Comparison of ENCODE assay signal across 8 cellular contexts in the genomic region with DNA sequence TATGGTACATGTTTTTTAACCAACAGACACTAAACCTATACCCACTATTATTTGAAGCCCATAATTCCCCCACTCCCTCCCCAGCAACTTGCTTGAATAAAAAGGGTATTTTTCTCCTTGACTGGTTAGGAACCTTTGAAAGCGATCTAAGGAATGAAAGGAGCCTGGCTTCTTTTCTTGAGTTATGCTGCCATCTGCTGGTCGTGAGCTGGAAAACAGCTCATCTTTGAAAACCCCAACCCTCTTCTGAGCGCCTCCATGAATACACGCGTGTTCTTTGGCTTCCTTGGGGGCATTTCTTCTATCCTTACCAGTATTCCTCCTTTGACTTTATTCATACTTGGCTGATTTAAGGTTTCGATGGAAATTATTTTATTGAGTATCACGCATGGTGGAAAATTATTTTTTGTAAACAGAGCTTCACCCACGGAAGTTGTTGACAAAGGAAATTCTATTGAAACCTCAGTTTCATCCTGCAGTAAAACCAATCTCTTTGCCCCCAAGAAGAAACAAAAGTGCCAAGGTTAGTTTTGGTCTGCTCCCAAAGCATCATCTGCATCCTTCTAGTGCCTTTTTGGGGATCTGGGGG.
DNase-seq lines count a peak whose midpoint lies in the region; ATAC-seq, FAIRE-seq and TF ChIP-seq lines count a peak whose summit lies in the region.

No MANE protein-coding gene starts in this region.

- H3K36me3 ChIP-seq in MM.1S (replicated peaks; ENCODE audit: insufficient read depth, low read length) (no peaks in the 10 kb centered on the region), SK-N-MC (ENCODE audit: insufficient read depth, low read length) (no peaks in the 10 kb centered on the region)

- in situ Hi-C loops in ACHN (cut with HindIII; ENCODE audit: low pct_ligation_motif_present, low pct_unique_long_range_greater_than_20kb, low sequenced_read_pairs): loop anchor here (25.0 kb wide), 1 partner anchor 209 kb away; no protein-coding TSS in a partner anchor

- H3F3A ChIP-seq in MM.1S (ENCODE audit: insufficient read depth, low read length): no peaks in the 10 kb centered on the region

- H3K9me3 ChIP-seq in MM.1S (replicated peaks; ENCODE audit: insufficient read depth, low read length) (no peaks in the 10 kb centered on the region), SK-N-MC (ENCODE audit: low read depth, low read length) (peaks cover 8% of the 10 kb centered on the region; the same call in 1 of the 2 replicates)

- no peaks in the 10 kb centered on the region for H3K4me1 ChIP-seq in MM.1S (ENCODE audit: low read length)

- 0 out of 2 replicates have a peak overlapping the region, but pooled peaks have one; percentile 44 for H2AFZ ChIP-seq in MM.1S (ENCODE audit: low read length)

- peak; percentile 57 for DNase-seq in ACHN
- peak; percentile 14 for DNase-seq in GM18507 (ENCODE audit: extremely low spot score, insufficient read length, low read depth)
- peak; percentile 72 for DNase-seq in MM.1S
- DNase-seq in SK-N-MC (ENCODE audit: low read depth, low spot score): no peak
- peak in 1 of 2 donors; percentile 60 for DNase-seq in activated naive CD4-positive, alpha-beta T cell treated with anti-CD3 and anti-CD28 coated beads, Interleukin-2, amount 50 U/mL, for 72 hours (ENCODE audit: low spot score in 2 of 2)
- DNase-seq in head of caudate nucleus: peak; percentile 18 to 89 (median 68)
- peak; percentile 20 for DNase-seq in pulmonary artery endothelial cell (ENCODE audit: low read depth, low spot score)

- FAIRE-seq in GM18507 (lab: Jason Lieb, UNC): peak; percentile 86

- no peak overlapping the region; the same call in 1 of the 2 replicates for H3K4me3 ChIP-seq in MM.1S (ENCODE audit: low read length)
- H3K4me3 ChIP-seq in SK-N-MC: 0 out of 2 replicates have a peak overlapping the region, but pooled peaks have one; percentile 35

- H3K36me3 Mint-ChIP-seq in activated naive CD4-positive, alpha-beta T cell treated with anti-CD3 and anti-CD28 coated beads, Interleukin-2, amount 50 U/mL, for 72 hours: no peaks in the 10 kb centered on the region

- H3K79me2 ChIP-seq in MM.1S (ENCODE audit: low read length): no peaks in the 10 kb centered on the region

- peak; percentile 72 to 73 for ATAC-seq in activated naive CD4-positive, alpha-beta T cell treated with anti-CD3 and anti-CD28 coated beads, Interleukin-2, amount 50 U/mL, for 72 hours
- no peak for ATAC-seq in GM19455 (IDR thresholded peaks at IDR 0.05; ENCODE audit: unreplicated experiment)

- no peaks in the 10 kb centered on the region for H4K20me1 ChIP-seq in MM.1S (ENCODE audit: insufficient read depth, low read length)

- intact Hi-C loops in head of caudate nucleus (cut with DNase I): loop anchor here (2.0 to 5.0 kb wide), 2 partner anchors 217 to 314 kb away; no protein-coding TSS in a partner anchor

- H3K9me2 ChIP-seq in MM.1S (replicated peaks; ENCODE audit: insufficient read depth, low read length): no peaks in the 10 kb centered on the region

- no peaks in the 10 kb centered on the region for H3K9me3 Mint-ChIP-seq in activated naive CD4-positive, alpha-beta T cell treated with anti-CD3 and anti-CD28 coated beads, Interleukin-2, amount 50 U/mL, for 72 hours

- H3K4me2 ChIP-seq in MM.1S (ENCODE audit: low read depth, low read length): peak overlapping the region; percentile 39

- peak; percentile 84 for TF ChIP-seq CTCF in MM.1S (IDR thresholded peaks at IDR 0.05; ENCODE audit: low read length)

- H3K9ac ChIP-seq in MM.1S (ENCODE audit: low read length) (no peak overlapping the region), SK-N-MC (ENCODE audit: insufficient read length) (no peak overlapping the region)

- no peaks in the 10 kb centered on the region for H3K27me3 ChIP-seq in MM.1S (replicated peaks; ENCODE audit: insufficient read depth, low read length)

- no peak overlapping the region for H3K27ac Mint-ChIP-seq in activated naive CD4-positive, alpha-beta T cell treated with anti-CD3 and anti-CD28 coated beads, Interleukin-2, amount 50 U/mL, for 72 hours

- H3K27ac ChIP-seq in MM.1S (ENCODE audit: low read length): no peak overlapping the region
- H3K27ac ChIP-seq in SK-N-MC: no peak overlapping the region
